ENCODE assay signal across 14 cellular contexts in the genomic region with DNA sequence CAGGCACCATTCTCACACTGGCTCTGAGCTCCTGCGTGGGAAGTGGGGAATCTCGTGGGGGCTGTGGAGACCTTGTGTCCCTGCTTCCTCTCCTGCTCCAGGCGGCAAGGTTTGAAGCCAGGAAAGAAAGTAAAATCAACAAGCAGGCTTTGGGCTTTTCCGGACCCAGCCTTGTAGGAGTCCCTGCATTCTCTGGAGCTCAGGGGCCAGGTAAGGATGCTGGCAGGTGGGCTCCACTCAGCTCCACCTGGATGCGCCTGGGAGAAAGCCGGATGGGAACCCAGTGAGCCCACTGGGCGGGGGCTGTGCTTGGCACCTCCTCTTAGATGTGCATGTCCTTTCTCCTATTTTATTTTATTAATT.
"Had no signal": no experiment of that assay in that cellular context is flagged by ENCODE, and none has a peak within 500 bp of the region (broad histone marks: within the 10 kb centered on the region; RNA-seq: fewer than 3 reads in every experiment).

No MANE protein-coding gene starts in this region.

- H3K4me1 ChIP-seq: gastrocnemius medialis, heart left ventricle, parathyroid adenoma, SJSA1 had no signal

- DNase-seq: activated CD4-positive, alpha-beta T cell treated with anti-CD3 and anti-CD28 coated beads, Interleukin-2, amount 50 U/mL, for 1 hour; erythroblast; gastrocnemius medialis; left colon; midbrain; stimulated activated CD4-positive, alpha-beta T cell treated with anti-CD3 and anti-CD28 coated beads, Interleukin-15, amount 100 ng/mL, for 24 hours; stimulated activated CD4-positive, alpha-beta T cell treated with anti-CD3 and anti-CD28 coated beads, Interleukin-4, amount 100 ng/mL, for 1 hour; stimulated activated naive CD4-positive, alpha-beta T cell treated with Interleukin-2 at 50 U/mL for 16 hours; substantia nigra had no signal

- H3K9me3 ChIP-seq: gastrocnemius medialis, heart left ventricle, SJSA1, tibial nerve had no signal

- H3K27me3 ChIP-seq: gastrocnemius medialis, heart left ventricle, SJSA1, tibial nerve had no signal

- H3K79me2 ChIP-seq: parathyroid adenoma had no signal

- H3K27ac ChIP-seq: gastrocnemius medialis, heart left ventricle, parathyroid adenoma, SJSA1, tibial nerve had no signal

- H3K4me3 ChIP-seq: gastrocnemius medialis, heart left ventricle, lung, SJSA1, tibial nerve had no signal

- ATAC-seq: gastrocnemius medialis, heart left ventricle, left colon had no signal

- H2AFZ ChIP-seq: parathyroid adenoma had no signal

- H3K9ac ChIP-seq: parathyroid adenoma had no signal
